Comparison of ENCODE assay signal across 23 cellular contexts in genomic region chr17:82345151-82345976, GRCh38. TPM values are rescaled to one million over a fixed set of nuclear protein-coding genes. Genes with fewer than 3 reads are reported as not detected.
"Had no signal": no experiment of that assay in that cellular context is flagged by ENCODE, and none has a peak within 500 bp of the region (broad histone marks: within the 10 kb centered on the region; RNA-seq: fewer than 3 reads in every experiment).

No MANE protein-coding gene starts in this region.

- H3K9me3 Mint-ChIP-seq: activated CD4-positive, alpha-beta T cell treated with anti-CD3 and anti-CD28 coated beads, Interleukin-2, amount 10 ng/mL, durations not matched to agents 24 days and 14 days; activated T-helper 2 cell treated with anti-CD3 and anti-CD28 coated beads, Interferon-gamma antibody, Interleukin-2, Interleukin-4, amounts not matched to agents 10 μg/mL and 5 μg/mL and 100 μg/mL, durations not matched to agents 14 hours and 24 hours and 36 hours; memory B cell; stimulated activated naive CD8-positive, alpha-beta T cell treated with anti-CD3 and anti-CD28 coated beads, Interleukin-15, Interleukin-2, amounts not matched to agents 100 ng/mL and 50 ng/mL, for 24 hours had no signal

- H3K27ac ChIP-seq: coronary artery had no signal

- H3K4me3 ChIP-seq: coronary artery had no signal

- ATAC-seq: left lobe of liver had no signal

- H3K4me3 Mint-ChIP-seq: activated CD4-positive, alpha-beta T cell treated with anti-CD3 and anti-CD28 coated beads, Interleukin-2, amount 10 ng/mL, durations not matched to agents 24 days and 14 days; activated naive CD4-positive, alpha-beta T cell treated with anti-CD3 and anti-CD28 coated beads, Interleukin-2, amount 10 ng/mL, durations not matched to agents 7 days and 5 days; memory B cell; nephron progenitor cell; stimulated activated naive CD8-positive, alpha-beta T cell treated with anti-CD3 and anti-CD28 coated beads, Interleukin-15, Interleukin-2, amounts not matched to agents 100 ng/mL and 50 ng/mL, for 24 hours had no signal

- FAIRE-seq: endothelial cell of umbilical vein, islet of Langerhans had no signal

- H3K27ac Mint-ChIP-seq: activated CD4-positive, alpha-beta T cell treated with anti-CD3 and anti-CD28 coated beads, Interleukin-2, amount 10 ng/mL, durations not matched to agents 24 days and 14 days; activated naive CD4-positive, alpha-beta T cell treated with anti-CD3 and anti-CD28 coated beads, Interleukin-2, amount 10 ng/mL, durations not matched to agents 7 days and 5 days; activated T-helper 2 cell treated with anti-CD3 and anti-CD28 coated beads, Interferon-gamma antibody, Interleukin-2, Interleukin-4, amounts not matched to agents 10 μg/mL and 5 μg/mL and 100 μg/mL, durations not matched to agents 14 hours and 24 hours and 36 hours; memory B cell; nephron progenitor cell; stimulated activated naive CD8-positive, alpha-beta T cell treated with anti-CD3 and anti-CD28 coated beads, Interleukin-15, Interleukin-2, amounts not matched to agents 100 ng/mL and 50 ng/mL, for 24 hours had no signal

- DNase-seq: activated CD4-positive, alpha-beta T cell treated with anti-CD3 and anti-CD28 coated beads, Interleukin-2, amount 10 ng/mL, durations not matched to agents 24 days and 14 days; activated CD8-positive, alpha-beta memory T cell treated with anti-CD3 and anti-CD28 coated beads for 24 hours; activated naive CD4-positive, alpha-beta T cell treated with anti-CD3 and anti-CD28 coated beads, Interleukin-2, amount 10 ng/mL, durations not matched to agents 7 days and 5 days; activated T-cell treated with anti-CD3 and anti-CD28 coated beads for 4 hours; effector CD4-positive, alpha-beta T cell; foreskin melanocyte; head of caudate nucleus; nephron progenitor cell; stimulated activated CD4-positive, alpha-beta T cell treated with anti-CD3 and anti-CD28 coated beads, Interleukin-2, amount 100 ng/mL, for 48 hours; SW 1271 had no signal

- H3K36me3 Mint-ChIP-seq: activated naive CD4-positive, alpha-beta T cell treated with anti-CD3 and anti-CD28 coated beads, Interleukin-2, amount 10 ng/mL, durations not matched to agents 7 days and 5 days had no signal

RNA-seq across cellular contexts. Expression of gene TEX19, which starts 13.7 kb away (rescaled TPM):
- total RNA-seq: activated T-helper 2 cell treated with anti-CD3 and anti-CD28 coated beads, Interferon-gamma antibody, Interleukin-2, Interleukin-4, amounts not matched to agents 10 μg/mL and 5 μg/mL and 100 μg/mL, durations not matched to agents 14 hours and 24 hours and 36 hours; cardiac septum; endothelial cell of umbilical vein; left lobe of liver; osteocyte; pulmonary artery endothelial cell; temporal lobe; ureter had no signal
- polyA plus RNA-seq: adipose tissue had no signal

RNA-seq across cellular contexts. Expression of gene UTS2R, which starts 26.2 kb away (rescaled TPM):
- total RNA-seq: activated T-helper 2 cell treated with anti-CD3 and anti-CD28 coated beads, Interferon-gamma antibody, Interleukin-2, Interleukin-4, amounts not matched to agents 10 μg/mL and 5 μg/mL and 100 μg/mL, durations not matched to agents 14 hours and 24 hours and 36 hours; endothelial cell of umbilical vein; left lobe of liver; osteocyte; pulmonary artery endothelial cell; temporal lobe; ureter had no signal
- polyA plus RNA-seq: endothelial cell of umbilical vein had no signal

RNA-seq across cellular contexts. Expression of gene CD7, which starts 28.0 kb away (rescaled TPM):
- total RNA-seq: endothelial cell of umbilical vein, pulmonary artery endothelial cell, temporal lobe had no signal
- polyA plus RNA-seq: endothelial cell of umbilical vein had no signal
